18 cellular contexts compared by ENCODE assay signal in the genomic region with DNA sequence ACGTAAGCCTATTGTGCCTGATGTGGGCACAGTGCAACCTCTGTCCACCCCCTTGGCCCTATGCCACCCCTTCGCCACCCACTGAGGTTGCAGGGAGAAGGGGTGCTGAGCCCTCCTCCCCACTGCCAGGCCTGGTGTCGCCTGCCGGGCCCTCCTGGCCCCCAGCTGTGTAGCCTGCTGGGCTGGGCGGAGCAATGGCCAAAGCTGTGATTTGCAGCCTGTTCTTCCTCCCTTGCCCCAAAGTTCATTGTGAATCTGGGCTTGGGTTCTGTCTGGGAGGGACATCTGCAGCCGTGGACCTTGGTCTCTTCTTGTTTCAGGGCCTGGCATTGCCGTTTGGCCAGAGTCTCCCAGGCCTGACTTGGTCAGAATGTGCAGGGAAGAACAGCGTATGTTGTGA.
DNase-seq lines count a peak whose midpoint lies in the region; ATAC-seq, FAIRE-seq and TF ChIP-seq lines count a peak whose summit lies in the region.
"Had no signal": no experiment of that assay in that cellular context is flagged by ENCODE, and none has a peak within 500 bp of the region (broad histone marks: within the 10 kb centered on the region; RNA-seq: fewer than 3 reads in every experiment).

No MANE protein-coding gene starts in this region.

- TF ChIP-seq CTCF in WERI-Rb-1 (IDR thresholded peaks at IDR 0.05; ENCODE audit: low read depth, low read length) (no peak), kidney (IDR thresholded peaks at IDR 0.05; ENCODE audit: borderline replicate concordance, extremely low read depth, insufficient read depth) (no peak)

- DNase-seq in WERI-Rb-1 (no peak), kidney (peak; percentile 65), mesendoderm (no peak), NCI-H748 treated with DMSO at 0.1 percent for 48 hours (lab: John Stamatoyannopoulos, UW) (no peak), superior temporal gyrus (ENCODE audit: extremely low spot score) (no peak)
- DNase-seq in activated CD4-positive, alpha-beta T cell treated with anti-CD3 and anti-CD28 coated beads, Interleukin-2, amount 10 ng/mL, durations not matched to agents 7 days and 5 days = no peak
- DNase-seq: CD4-positive, alpha-beta T cell; COR-L47; MM.1S; NCI-H1417 treated with DMSO at 0.1 percent for 48 hours; NCI-H1930; NCI-H82; SIG-M5 had no signal

- H3K4me1 ChIP-seq in kidney (ENCODE audit: control insufficient read depth in 1 of 2, insufficient read depth in 1 of 2, low read depth in 1 of 2, low read length in 2 of 2) (peaks cover 0 to 7% of the 10 kb centered on the region in 2 donors), mesendoderm (ENCODE audit: control insufficient read depth, low read depth, low read length) (peaks cover 10% of the 10 kb centered on the region)

- H3K27me3 ChIP-seq in WERI-Rb-1 (ENCODE audit: insufficient read depth, low read depth, severe bottlenecking) (no peaks in the 10 kb centered on the region), mesendoderm (ENCODE audit: insufficient read depth, low read length, poor library complexity) (no peaks in the 10 kb centered on the region)
- H3K27me3 ChIP-seq: BLaER1 had no signal

- H3K27ac ChIP-seq in WERI-Rb-1 = peak overlapping the region; percentile 87
- H3K27ac ChIP-seq in kidney (ENCODE audit: low read depth in 2 of 2, low read length in 2 of 2) = no peak overlapping the region
- H3K27ac ChIP-seq in mesendoderm (ENCODE audit: low read depth, low read length) = no peak overlapping the region
- H3K27ac ChIP-seq: BLaER1 had no signal

- no peak for ATAC-seq in GM19395 (IDR thresholded peaks at IDR 0.05; ENCODE audit: unreplicated experiment)
- ATAC-seq: Panc1, SK-N-SH treated with all-trans-retinoic acid at 6 μM for 48 hours had no signal

- H3K4me3 ChIP-seq in WERI-Rb-1 (ENCODE audit: low read depth, low read length) (no peak overlapping the region), kidney (ENCODE audit: low read length in 2 of 2) (no peak overlapping the region), mesendoderm (ENCODE audit: low read length) (no peak overlapping the region)
- H3K4me3 ChIP-seq: BLaER1 had no signal

- peaks cover 9% of the 10 kb centered on the region for H3K27me3 Mint-ChIP-seq in activated CD4-positive, alpha-beta T cell treated with anti-CD3 and anti-CD28 coated beads, Interleukin-2, amount 10 ng/mL, durations not matched to agents 7 days and 5 days

- no peak overlapping the region for H3K4ac ChIP-seq in mesendoderm (ENCODE audit: low read depth, low read length)

- no peak overlapping the region for H3K18ac ChIP-seq in mesendoderm (ENCODE audit: low read length)

- no peaks in the 10 kb centered on the region for H3K36me3 Mint-ChIP-seq in activated CD4-positive, alpha-beta T cell treated with anti-CD3 and anti-CD28 coated beads, Interleukin-2, amount 10 ng/mL, durations not matched to agents 7 days and 5 days (ENCODE audit: low read depth)

- intact Hi-C loops in kidney (cut with DNase I) = no loop called here

- no peak overlapping the region for H4K5ac ChIP-seq in mesendoderm (ENCODE audit: low read length)

- H3K36me3 ChIP-seq in WERI-Rb-1 (no peaks in the 10 kb centered on the region), kidney (ENCODE audit: control insufficient read depth in 1 of 2, insufficient read depth in 2 of 2, low read length in 2 of 2) (no peaks in the 10 kb centered on the region), mesendoderm (ENCODE audit: control insufficient read depth, insufficient read depth, low read length) (no peaks in the 10 kb centered on the region)
- H3K36me3 ChIP-seq: BLaER1 had no signal

- H3K79me1 ChIP-seq in mesendoderm (ENCODE audit: low read length) = no peaks in the 10 kb centered on the region

- H3K79me2 ChIP-seq in mesendoderm (ENCODE audit: control insufficient read depth, insufficient read depth, low read length) = no peaks in the 10 kb centered on the region

- peak overlapping the region; percentile 38 for H3K23ac ChIP-seq in mesendoderm (ENCODE audit: low read length)

- H3K9me3 ChIP-seq in WERI-Rb-1 (ENCODE audit: severe bottlenecking) (no peaks in the 10 kb centered on the region), kidney (ENCODE audit: control insufficient read depth in 1 of 2, low read length in 2 of 2) (no peaks in the 10 kb centered on the region)
- H3K9me3 ChIP-seq: BLaER1 had no signal

- FAIRE-seq in kidney (lab: Jason Lieb, UNC) = no peak
- FAIRE-seq: H54 had no signal

- POLR2A ChIA-PET in activated CD4-positive, alpha-beta T cell treated with anti-CD3 and anti-CD28 coated beads, Interleukin-2, amount 10 ng/mL, durations not matched to agents 7 days and 5 days (lab: Charles Lee) = interaction anchor here (0.7 kb wide), 1 partner anchor 1560 kb away, joined by 4 read pairs; no protein-coding TSS in a partner anchor

- peak overlapping the region; percentile 54 for H3K56ac ChIP-seq in mesendoderm (ENCODE audit: low read length)

- H2BK15ac ChIP-seq in mesendoderm (replicated peaks; ENCODE audit: low read depth) = no peak overlapping the region

- CTCF ChIA-PET in activated CD4-positive, alpha-beta T cell treated with anti-CD3 and anti-CD28 coated beads, Interleukin-2, amount 10 ng/mL, durations not matched to agents 7 days and 5 days (lab: Charles Lee) = interaction anchor here (0.5 kb wide), 1 partner anchor 161 kb away, joined by 3 read pairs; no protein-coding TSS in a partner anchor

- H4K8ac ChIP-seq in mesendoderm (ENCODE audit: low read depth, low read length) = no peak overlapping the region

- no peak overlapping the region for H3K4me3 Mint-ChIP-seq in activated CD4-positive, alpha-beta T cell treated with anti-CD3 and anti-CD28 coated beads, Interleukin-2, amount 10 ng/mL, durations not matched to agents 7 days and 5 days
- H3K4me3 Mint-ChIP-seq: CD4-positive, alpha-beta T cell had no signal

- no peak overlapping the region for H2BK5ac ChIP-seq in mesendoderm (ENCODE audit: low read length)

- no CpG with 5 or more reads among the region's 8 CpGs for WGBS in mesendoderm (ENCODE audit: extremely low coverage, insufficient coverage, low lambda C conversion rate)

- H2BK120ac ChIP-seq in mesendoderm (ENCODE audit: low read depth, low read length) = no peak overlapping the region

- no peak overlapping the region for H2AK5ac ChIP-seq in mesendoderm (ENCODE audit: low read length)

- no peak overlapping the region for H3K4me2 ChIP-seq in mesendoderm (ENCODE audit: low read length)

- H3K9ac ChIP-seq in kidney (ENCODE audit: low read length in 2 of 2) = no peak overlapping the region
- peak overlapping the region; percentile 27 for H3K9ac ChIP-seq in mesendoderm (ENCODE audit: low read length)
- H3K9ac ChIP-seq: BLaER1 had no signal

- H3K4me1 Mint-ChIP-seq in activated CD4-positive, alpha-beta T cell treated with anti-CD3 and anti-CD28 coated beads, Interleukin-2, amount 10 ng/mL, durations not matched to agents 7 days and 5 days = no peaks in the 10 kb centered on the region

- no peaks in the 10 kb centered on the region for H3K9me3 Mint-ChIP-seq in activated CD4-positive, alpha-beta T cell treated with anti-CD3 and anti-CD28 coated beads, Interleukin-2, amount 10 ng/mL, durations not matched to agents 7 days and 5 days
- H3K9me3 Mint-ChIP-seq: CD4-positive, alpha-beta T cell had no signal

- H3K27ac Mint-ChIP-seq in activated CD4-positive, alpha-beta T cell treated with anti-CD3 and anti-CD28 coated beads, Interleukin-2, amount 10 ng/mL, durations not matched to agents 7 days and 5 days = no peak overlapping the region
- H3K27ac Mint-ChIP-seq: CD4-positive, alpha-beta T cell had no signal
